Comparison of ENCODE assay signal across 25 cellular contexts in genomic region chr11:113723706-113724246, GRCh38. TPM values are rescaled to one million over a fixed set of nuclear protein-coding genes. Genes with fewer than 3 reads are reported as not detected.
"Had no signal": no experiment of that assay in that cellular context is flagged by ENCODE, and none has a peak within 500 bp of the region (broad histone marks: within the 10 kb centered on the region; RNA-seq: fewer than 3 reads in every experiment).

No MANE protein-coding gene starts in this region.

- H3K36me3 ChIP-seq: ascending aorta, colonic mucosa had no signal

- H3K36me3 Mint-ChIP-seq: stimulated activated effector memory CD8-positive, alpha-beta T cell treated with anti-CD3 and anti-CD28 coated beads, Interleukin-12 subunit alpha, Interleukin-12 subunit beta, amount 100 ng/mL, for 72 hours had no signal

- H3K27me3 Mint-ChIP-seq: activated naive CD4-positive, alpha-beta T cell treated with anti-CD3 and anti-CD28 coated beads, Interleukin-2, amount 50 U/mL, for 24 hours; central memory CD8-positive, alpha-beta T cell had no signal

- H3K9me3 Mint-ChIP-seq: activated naive CD4-positive, alpha-beta T cell treated with anti-CD3 and anti-CD28 coated beads, Interleukin-2, amount 50 U/mL, for 24 hours; central memory CD8-positive, alpha-beta T cell; stimulated activated effector memory CD8-positive, alpha-beta T cell treated with anti-CD3 and anti-CD28 coated beads, Interleukin-12 subunit alpha, Interleukin-12 subunit beta, amount 100 ng/mL, for 72 hours had no signal

- H3K27me3 ChIP-seq: ascending aorta, colonic mucosa, stomach had no signal

- H3K27ac Mint-ChIP-seq: activated naive CD4-positive, alpha-beta T cell treated with anti-CD3 and anti-CD28 coated beads, Interleukin-2, amount 50 U/mL, for 24 hours; stimulated activated effector memory CD8-positive, alpha-beta T cell treated with anti-CD3 and anti-CD28 coated beads, Interleukin-12 subunit alpha, Interleukin-12 subunit beta, amount 100 ng/mL, for 72 hours; T-helper 1 cell treated with Interleukin-12 subunit alpha and Interleukin-12 subunit beta and Interleukin-4 antibody, amounts not matched to agents 30 μg/mL and 1 μg/mL, for 36 hours had no signal

- ATAC-seq: left lobe of liver; sciatic nerve; stimulated activated effector memory CD8-positive, alpha-beta T cell treated with anti-CD3 and anti-CD28 coated beads, Interleukin-12 subunit alpha, Interleukin-12 subunit beta, amount 100 ng/mL, for 72 hours had no signal

- H3K4me3 ChIP-seq: ascending aorta, colonic mucosa, lung, stomach had no signal

- H3K4me1 Mint-ChIP-seq: activated naive CD4-positive, alpha-beta T cell treated with anti-CD3 and anti-CD28 coated beads, Interleukin-2, amount 50 U/mL, for 24 hours; central memory CD8-positive, alpha-beta T cell; stimulated activated effector memory CD8-positive, alpha-beta T cell treated with anti-CD3 and anti-CD28 coated beads, Interleukin-12 subunit alpha, Interleukin-12 subunit beta, amount 100 ng/mL, for 72 hours had no signal

- H3K9me3 ChIP-seq: ascending aorta, colonic mucosa, stomach had no signal

- H3K4me3 Mint-ChIP-seq: activated naive CD4-positive, alpha-beta T cell treated with anti-CD3 and anti-CD28 coated beads, Interleukin-2, amount 50 U/mL, for 24 hours; central memory CD8-positive, alpha-beta T cell; neural crest cell; stimulated activated effector memory CD8-positive, alpha-beta T cell treated with anti-CD3 and anti-CD28 coated beads, Interleukin-12 subunit alpha, Interleukin-12 subunit beta, amount 100 ng/mL, for 72 hours; T-helper 1 cell treated with Interleukin-12 subunit alpha and Interleukin-12 subunit beta and Interleukin-4 antibody, amounts not matched to agents 30 μg/mL and 1 μg/mL, for 36 hours had no signal

- H3K27ac ChIP-seq: ascending aorta, colonic mucosa, stomach had no signal

- DNase-seq: activated CD4-positive, alpha-beta T cell treated with anti-CD3 and anti-CD28 coated beads for 1 hour; activated CD4-positive, alpha-beta T cell treated with anti-CD3 and anti-CD28 coated beads, Interleukin-2, amount 50 U/mL, for 4 hours; activated gamma-delta T cell; colonic mucosa; erythroblast; foreskin melanocyte; head of caudate nucleus; midbrain; stimulated activated CD4-positive, alpha-beta T cell treated with anti-CD3 and anti-CD28 coated beads, Interleukin-4, amount 100 ng/mL, for 24 hours; stomach; trophoblast cell had no signal

- H3K4me1 ChIP-seq: ascending aorta, colonic mucosa had no signal

RNA-seq across cellular contexts. Expression of gene TMPRSS5, which starts 17.7 kb away (rescaled TPM):
- total RNA-seq: ascending aorta had no signal

RNA-seq across cellular contexts. Expression of gene CLDN25, which starts 55.8 kb away (rescaled TPM):
- total RNA-seq: ascending aorta, colonic mucosa, left lobe of liver, lung, neural crest cell, omental fat pad, pulmonary artery endothelial cell, sciatic nerve, stomach, temporal lobe had no signal
- polyA plus RNA-seq: adipose tissue, keratinocyte, lung, stomach had no signal
